In the genomic region with DNA sequence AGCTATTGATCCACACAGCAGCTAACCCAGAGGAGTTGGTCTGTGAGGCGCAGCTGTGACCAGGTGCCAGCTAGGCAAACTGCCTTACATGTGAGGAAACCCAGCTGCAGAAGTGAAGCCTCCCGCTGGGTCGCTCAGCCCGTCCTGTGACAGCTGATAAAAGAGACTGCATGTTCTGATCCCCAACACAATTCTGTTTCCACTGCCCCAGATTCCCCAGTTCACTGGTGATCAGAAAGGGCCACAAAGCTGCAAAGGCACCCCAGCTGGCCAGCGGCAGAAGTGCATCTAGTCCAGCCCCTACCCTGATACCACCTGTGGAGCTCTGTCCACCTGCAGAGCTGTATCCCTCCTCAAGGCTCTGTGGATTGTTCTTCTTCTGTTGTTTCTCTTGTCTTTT, we compare ENCODE assay signal across 13 cellular contexts.
DNase-seq lines count a peak whose midpoint lies in the region; ATAC-seq and TF ChIP-seq lines count a peak whose summit lies in the region.
"Had no signal": no experiment of that assay in that cellular context is flagged by ENCODE, and none has a peak within 500 bp of the region (broad histone marks: within the 10 kb centered on the region; RNA-seq: fewer than 3 reads in every experiment).

No MANE protein-coding gene starts in this region.

- H3K4me3 ChIP-seq in breast epithelium (no peak overlapping the region), OCI-LY7 (ENCODE audit: low read depth, low read length, poor library complexity, severe bottlenecking) (no peak overlapping the region)
- H3K4me3 ChIP-seq in naive thymus-derived CD4-positive, alpha-beta T cell (ENCODE audit: low read length), result no peak overlapping the region
- H3K4me3 ChIP-seq: thyroid gland had no signal

- POLR2A ChIA-PET in MCF 10A (lab: Yijun Ruan, JAX), result interaction anchor here (0.7 to 1.4 kb wide), 3 partner anchors 20 to 443 kb away, joined by 3 read pairs; no protein-coding TSS in a partner anchor
- POLR2A ChIA-PET in OCI-LY7 (lab: Charles Lee), result no interaction called here
- POLR2A ChIA-PET in naive thymus-derived CD4-positive, alpha-beta T cell (lab: Charles Lee), result no interaction called here

- intact Hi-C loops in MCF 10A (cut with micrococcal nuclease) (no loop called here), breast epithelium (cut with DNase I; ENCODE audit: low total_unique reads) (no loop called here), OCI-LY7 (cut with micrococcal nuclease; ENCODE audit: unreplicated experiment) (no loop called here)
- intact Hi-C loops in naive thymus-derived CD4-positive, alpha-beta T cell (cut with micrococcal nuclease), result no loop called here

- H3K4me1 Mint-ChIP-seq in MCF 10A (ENCODE audit: insufficient read depth, unreplicated experiment), result no peaks in the 10 kb centered on the region
- peaks cover 39% of the 10 kb centered on the region for H3K4me1 Mint-ChIP-seq in glutamatergic neuron (ENCODE audit: low read depth, unreplicated experiment)
- peaks cover 7 to 33% of the 10 kb centered on the region in 2 donors for H3K4me1 Mint-ChIP-seq in stimulated activated naive B cell treated with anti-CD40 and anti-IgM and Interleukin-4, amounts not matched to agents 10 μg/mL and 1 μg/mL and 100 μg/mL, for 72 hours
- H3K4me1 Mint-ChIP-seq in naive thymus-derived CD4-positive, alpha-beta T cell, result peaks cover 0 to 18% (median 3%) of the 10 kb centered on the region in 7 donors

- BruUV-seq in MCF 10A (replicated peaks; lab: Mats Ljungman, UMichigan), result no TSS peak
- no TSS peak for BruUV-seq in OCI-LY7 (replicated peaks; lab: Mats Ljungman, UMichigan)

- H3K27me3 Mint-ChIP-seq in MCF 10A (ENCODE audit: insufficient read depth, unreplicated experiment) (no peaks in the 10 kb centered on the region), glutamatergic neuron (ENCODE audit: unreplicated experiment) (no peaks in the 10 kb centered on the region)
- H3K27me3 Mint-ChIP-seq in stimulated activated naive B cell treated with anti-CD40 and anti-IgM and Interleukin-4, amounts not matched to agents 10 μg/mL and 1 μg/mL and 100 μg/mL, for 72 hours, result no peaks in the 10 kb centered on the region
- no peaks in the 10 kb centered on the region for H3K27me3 Mint-ChIP-seq in naive thymus-derived CD4-positive, alpha-beta T cell

- peak; percentile 6 for DNase-seq in MCF 10A (ENCODE audit: unreplicated experiment)
- DNase-seq in breast epithelium (ENCODE audit: low spot score in 2 of 2), result no peak
- DNase-seq in OCI-LY7 (ENCODE audit: low spot score), result no peak
- peak; percentile 61 for DNase-seq in glutamatergic neuron
- DNase-seq in stimulated activated naive B cell treated with anti-CD40 and anti-IgM and Interleukin-4, amounts not matched to agents 10 μg/mL and 1 μg/mL and 100 μg/mL, for 72 hours, result no peak
- DNase-seq in NCI-H128 (lab: John Stamatoyannopoulos, UW; ENCODE audit: unreplicated experiment), result no peak
- DNase-seq in HCEC 1CT, result no peak
- DNase-seq in naive thymus-derived CD4-positive, alpha-beta T cell, result no peak
- DNase-seq: activated T-cell treated with anti-CD3 and anti-CD28 coated beads, Interleukin-2, amount 50 U/mL, for 1 hour; GOT3; NCI-H2107; occipital lobe; thyroid gland had no signal

- peaks cover 31% of the 10 kb centered on the region for H3K36me3 Mint-ChIP-seq in MCF 10A (ENCODE audit: insufficient read depth, unreplicated experiment)
- no peaks in the 10 kb centered on the region for H3K36me3 Mint-ChIP-seq in glutamatergic neuron (ENCODE audit: unreplicated experiment)
- peaks cover 58 to 61% of the 10 kb centered on the region in 2 donors for H3K36me3 Mint-ChIP-seq in stimulated activated naive B cell treated with anti-CD40 and anti-IgM and Interleukin-4, amounts not matched to agents 10 μg/mL and 1 μg/mL and 100 μg/mL, for 72 hours
- H3K36me3 Mint-ChIP-seq in naive thymus-derived CD4-positive, alpha-beta T cell, result peaks cover 3 to 65% (median 47%) of the 10 kb centered on the region in 5 donors

- H3K27ac Mint-ChIP-seq in MCF 10A (ENCODE audit: low read depth, unreplicated experiment) (no peak overlapping the region), glutamatergic neuron (ENCODE audit: unreplicated experiment) (peak overlapping the region; percentile 11)
- no peak overlapping the region for H3K27ac Mint-ChIP-seq in stimulated activated naive B cell treated with anti-CD40 and anti-IgM and Interleukin-4, amounts not matched to agents 10 μg/mL and 1 μg/mL and 100 μg/mL, for 72 hours
- no peak overlapping the region for H3K27ac Mint-ChIP-seq in naive thymus-derived CD4-positive, alpha-beta T cell

- CTCF ChIA-PET in MCF 10A (lab: Yijun Ruan, JAX), result interaction anchor here (0.6 to 1.0 kb wide), 6 partner anchors 11 to 194 kb away, joined by 3 to 4 read pairs (median 3); no protein-coding TSS in a partner anchor
- CTCF ChIA-PET in OCI-LY7 (lab: Charles Lee; ENCODE audit: unreplicated experiment), result no interaction called here
- CTCF ChIA-PET in naive thymus-derived CD4-positive, alpha-beta T cell (lab: Charles Lee), result no interaction called here

- no peaks in the 10 kb centered on the region for H3K36me3 ChIP-seq in breast epithelium
- H3K36me3 ChIP-seq in OCI-LY7 (ENCODE audit: insufficient read depth, low read length), result no peaks in the 10 kb centered on the region; the same call in 1 of the 2 replicates
- peaks cover 0 to 58% (median 4%) of the 10 kb centered on the region in 3 experiments for H3K36me3 ChIP-seq in naive thymus-derived CD4-positive, alpha-beta T cell (ENCODE audit: control insufficient read depth in 2 of 3, insufficient read depth in 3 of 3, low read length in 3 of 3)

- TF ChIP-seq CTCF in MCF 10A (IDR thresholded peaks at IDR 0.05; ENCODE audit: unreplicated experiment) (no peak), breast epithelium (IDR thresholded peaks at IDR 0.05) (no peak), OCI-LY7 (conservative IDR thresholded peaks at IDR 0.05; ENCODE audit: low read length) (peak; percentile 44; the same call in 1 of the 2 replicates), glutamatergic neuron (IDR thresholded peaks at IDR 0.05; ENCODE audit: partially characterized antibody, unreplicated experiment) (no peak)

- H3K9me3 Mint-ChIP-seq in MCF 10A (ENCODE audit: unreplicated experiment), result no peaks in the 10 kb centered on the region
- H3K9me3 Mint-ChIP-seq in glutamatergic neuron (ENCODE audit: unreplicated experiment), result peaks cover 7% of the 10 kb centered on the region
- no peaks in the 10 kb centered on the region for H3K9me3 Mint-ChIP-seq in stimulated activated naive B cell treated with anti-CD40 and anti-IgM and Interleukin-4, amounts not matched to agents 10 μg/mL and 1 μg/mL and 100 μg/mL, for 72 hours
- H3K9me3 Mint-ChIP-seq in naive thymus-derived CD4-positive, alpha-beta T cell, result no peaks in the 10 kb centered on the region

- H3K27me3 ChIP-seq in breast epithelium, result no peaks in the 10 kb centered on the region
- H3K27me3 ChIP-seq in naive thymus-derived CD4-positive, alpha-beta T cell (ENCODE audit: control insufficient read depth in 2 of 2, insufficient read depth in 2 of 2, low read length in 2 of 2), result no peaks in the 10 kb centered on the region
- H3K27me3 ChIP-seq: thyroid gland had no signal

- no peak overlapping the region for H3K4me2 ChIP-seq in OCI-LY7 (ENCODE audit: low read length)

- peak; percentile 52 to 68 for ATAC-seq in stimulated activated naive B cell treated with anti-CD40 and anti-IgM and Interleukin-4, amounts not matched to agents 10 μg/mL and 1 μg/mL and 100 μg/mL, for 72 hours (replicated peaks)
- no peak for ATAC-seq in naive thymus-derived CD4-positive, alpha-beta T cell

- no peaks in the 10 kb centered on the region for H3K9me3 ChIP-seq in breast epithelium
- no peaks in the 10 kb centered on the region for H3K9me3 ChIP-seq in OCI-LY7 (ENCODE audit: low read length)
- no peaks in the 10 kb centered on the region for H3K9me3 ChIP-seq in naive thymus-derived CD4-positive, alpha-beta T cell (ENCODE audit: control insufficient read depth in 2 of 3, low read length in 3 of 3)
- H3K9me3 ChIP-seq: thyroid gland had no signal

- H3K79me2 ChIP-seq in OCI-LY7 (ENCODE audit: insufficient read depth, low read depth, low read length), result no peaks in the 10 kb centered on the region

- no peaks in the 10 kb centered on the region for H3K4me1 ChIP-seq in breast epithelium
- no peaks in the 10 kb centered on the region for H3K4me1 ChIP-seq in OCI-LY7 (ENCODE audit: insufficient read depth, low read length, poor library complexity, severe bottlenecking)
- H3K4me1 ChIP-seq in naive thymus-derived CD4-positive, alpha-beta T cell (ENCODE audit: control insufficient read depth in 2 of 2, insufficient read depth in 2 of 2, low read length in 2 of 2), result no peaks in the 10 kb centered on the region
- H3K4me1 ChIP-seq: thyroid gland had no signal

- no peak for TF ChIP-seq POLR2A in breast epithelium (IDR thresholded peaks at IDR 0.05)

- no peaks in the 10 kb centered on the region for H4K20me1 ChIP-seq in OCI-LY7 (ENCODE audit: insufficient read depth, low read length)

- H3K9me2 ChIP-seq in OCI-LY7 (ENCODE audit: insufficient read depth, low read length), result no peaks in the 10 kb centered on the region

- no peak overlapping the region for H3K4me3 Mint-ChIP-seq in MCF 10A (ENCODE audit: unreplicated experiment)
- H3K4me3 Mint-ChIP-seq in glutamatergic neuron (ENCODE audit: unreplicated experiment), result no peak overlapping the region
- no peak overlapping the region for H3K4me3 Mint-ChIP-seq in stimulated activated naive B cell treated with anti-CD40 and anti-IgM and Interleukin-4, amounts not matched to agents 10 μg/mL and 1 μg/mL and 100 μg/mL, for 72 hours
- H3K4me3 Mint-ChIP-seq in naive thymus-derived CD4-positive, alpha-beta T cell, result no peak overlapping the region

- no peak overlapping the region for H3K27ac ChIP-seq in breast epithelium
- H3K27ac ChIP-seq in OCI-LY7 (ENCODE audit: low read depth, low read length, poor library complexity, severe bottlenecking), result no peak overlapping the region
- no peak overlapping the region for H3K27ac ChIP-seq in naive thymus-derived CD4-positive, alpha-beta T cell (ENCODE audit: low read depth, low read length)
- H3K27ac ChIP-seq: thyroid gland had no signal

- H2AFZ ChIP-seq in OCI-LY7 (ENCODE audit: low read length), result no peak overlapping the region

Comparison
In these comparisons a context has a peak if more than half of its experiments do, and no peak if none do; other contexts are left out.
1. DNase-seq: peak in MCF 10A (single experiment) and glutamatergic neuron (single experiment); none in breast epithelium (0 of 2), OCI-LY7 (single experiment), stimulated activated naive B cell treated with anti-CD40 and anti-IgM and Interleukin-4, amounts not matched to agents 10 μg/mL and 1 μg/mL and 100 μg/mL, for 72 hours (single experiment), NCI-H128 (single experiment), HCEC 1CT (single experiment) and naive thymus-derived CD4-positive, alpha-beta T cell (0 of 9).